Comparison of ENCODE assay signal across 25 cellular contexts in the genomic region with DNA sequence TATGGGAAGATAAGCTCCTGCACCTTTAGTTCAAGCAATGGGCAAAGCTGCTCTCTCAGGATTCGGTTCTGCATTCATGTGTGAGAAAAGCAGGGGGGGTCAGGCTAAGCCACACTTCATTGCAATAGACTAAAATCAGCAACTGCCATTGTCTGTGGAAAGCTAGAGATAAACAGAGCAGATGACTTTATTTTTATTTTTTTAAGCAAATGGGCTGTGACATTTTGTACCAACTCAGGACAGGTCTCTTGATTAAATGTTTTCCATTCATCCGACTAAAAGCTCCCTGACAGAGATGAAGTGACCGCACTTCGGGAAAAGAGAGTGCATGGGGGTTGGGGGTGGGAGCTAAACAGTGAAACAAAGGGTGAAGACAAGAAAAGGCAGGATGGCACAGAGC.
"Had no signal": no experiment of that assay in that cellular context is flagged by ENCODE, and none has a peak within 500 bp of the region (broad histone marks: within the 10 kb centered on the region; RNA-seq: fewer than 3 reads in every experiment).

No MANE protein-coding gene starts in this region.

- DNase-seq: activated B cell treated with CpG ODN at 0.5 μM for 24 hours; activated CD4-positive, alpha-beta T cell treated with anti-CD3 and anti-CD28 coated beads, Interleukin-2, amount 50 U/mL, for 1 hour; activated CD8-positive, alpha-beta T cell treated with anti-CD3 and anti-CD28 coated beads for 36 hours; activated naive CD8-positive, alpha-beta T cell treated with anti-CD3 and anti-CD28 coated beads, Interleukin-2, amount 50 U/mL, for 24 hours; activated T-cell treated with anti-CD3 and anti-CD28 coated beads, Interleukin-2, amount 50 U/mL, for 48 hours; amygdala; central memory CD4-positive, alpha-beta T cell; effector CD4-positive, alpha-beta T cell; islet precursor cell; mammary epithelial cell; naive B cell; right lobe of liver; small intestine; stimulated activated CD4-positive, alpha-beta T cell treated with anti-CD3 and anti-CD28 coated beads, Interleukin-4, amount 100 ng/mL, for 24 hours; substantia nigra; T-helper 1 cell; upper lobe of left lung had no signal

- H3K9me3 ChIP-seq: breast epithelium, right lobe of liver, upper lobe of left lung had no signal

- H3K4me3 ChIP-seq: breast epithelium, right lobe of liver, upper lobe of left lung had no signal

- H3K4me1 Mint-ChIP-seq: activated B cell treated with CpG ODN at 0.5 μM for 24 hours; activated naive CD4-positive, alpha-beta T cell treated with anti-CD3 and anti-CD28 coated beads, Interleukin-2, amount 50 U/mL, for 24 hours; activated naive CD8-positive, alpha-beta T cell treated with anti-CD3 and anti-CD28 coated beads, Interleukin-2, amount 50 U/mL, for 24 hours; mesothelial cell of epicardium; naive B cell; stimulated activated effector memory CD8-positive, alpha-beta T cell treated with anti-CD3 and anti-CD28 coated beads, Interleukin-12 subunit alpha, Interleukin-12 subunit beta, amount 100 ng/mL, for 72 hours had no signal

- H3K27me3 Mint-ChIP-seq: activated B cell treated with CpG ODN at 0.5 μM for 24 hours; activated CD8-positive, alpha-beta T cell treated with anti-CD3 and anti-CD28 coated beads for 36 hours; activated naive CD4-positive, alpha-beta T cell treated with anti-CD3 and anti-CD28 coated beads, Interleukin-2, amount 50 U/mL, for 24 hours; stimulated activated naive CD8-positive, alpha-beta T cell treated with anti-CD3 and anti-CD28 coated beads, Interleukin-15, Interleukin-2, amounts not matched to agents 100 ng/mL and 50 ng/mL, for 24 hours had no signal

- ATAC-seq: activated CD8-positive, alpha-beta T cell treated with anti-CD3 and anti-CD28 coated beads for 36 hours; activated naive CD8-positive, alpha-beta T cell treated with anti-CD3 and anti-CD28 coated beads, Interleukin-2, amount 50 U/mL, for 24 hours; right lobe of liver; stimulated activated effector memory CD8-positive, alpha-beta T cell treated with anti-CD3 and anti-CD28 coated beads, Interleukin-12 subunit alpha, Interleukin-12 subunit beta, amount 100 ng/mL, for 72 hours had no signal

- H3K4me1 ChIP-seq: breast epithelium, right lobe of liver, upper lobe of left lung had no signal

- H3K27me3 ChIP-seq: breast epithelium, right lobe of liver, upper lobe of left lung had no signal

- H3K27ac Mint-ChIP-seq: activated B cell treated with CpG ODN at 0.5 μM for 24 hours; activated CD8-positive, alpha-beta T cell treated with anti-CD3 and anti-CD28 coated beads for 36 hours; activated naive CD4-positive, alpha-beta T cell treated with anti-CD3 and anti-CD28 coated beads, Interleukin-2, amount 50 U/mL, for 24 hours; activated naive CD8-positive, alpha-beta T cell treated with anti-CD3 and anti-CD28 coated beads, Interleukin-2, amount 50 U/mL, for 24 hours; activated T-helper 2 cell treated with anti-CD3 and anti-CD28 coated beads, Interferon-gamma antibody, Interleukin-2, Interleukin-4, amounts not matched to agents 10 μg/mL and 5 μg/mL and 100 μg/mL, durations not matched to agents 14 hours and 24 hours and 36 hours; dendritic cell treated with granulocyte-macrophage colony-stimulating factor and Interleukin-4, amounts not matched to agents 40 ng/mL and 50 ng/mL, for 4 days; mesothelial cell of epicardium; naive B cell; stimulated activated effector memory CD8-positive, alpha-beta T cell treated with anti-CD3 and anti-CD28 coated beads, Interleukin-12 subunit alpha, Interleukin-12 subunit beta, amount 100 ng/mL, for 72 hours; stimulated activated naive CD8-positive, alpha-beta T cell treated with anti-CD3 and anti-CD28 coated beads, Interleukin-15, Interleukin-2, amounts not matched to agents 100 ng/mL and 50 ng/mL, for 24 hours; T-helper 2 cell treated with Interferon-gamma antibody and Interleukin-4, amounts not matched to agents 5 μg/mL and 100 μg/mL, for 36 hours had no signal

- H3K36me3 ChIP-seq: breast epithelium, right lobe of liver, upper lobe of left lung had no signal

- H3K36me3 Mint-ChIP-seq: activated naive CD4-positive, alpha-beta T cell treated with anti-CD3 and anti-CD28 coated beads, Interleukin-2, amount 50 U/mL, for 24 hours; mesothelial cell of epicardium; naive B cell; stimulated activated effector memory CD8-positive, alpha-beta T cell treated with anti-CD3 and anti-CD28 coated beads, Interleukin-12 subunit alpha, Interleukin-12 subunit beta, amount 100 ng/mL, for 72 hours had no signal

- H3K9me3 Mint-ChIP-seq: activated B cell treated with CpG ODN at 0.5 μM for 24 hours; activated naive CD4-positive, alpha-beta T cell treated with anti-CD3 and anti-CD28 coated beads, Interleukin-2, amount 50 U/mL, for 24 hours; activated T-helper 2 cell treated with anti-CD3 and anti-CD28 coated beads, Interferon-gamma antibody, Interleukin-2, Interleukin-4, amounts not matched to agents 10 μg/mL and 5 μg/mL and 100 μg/mL, durations not matched to agents 14 hours and 24 hours and 36 hours; dendritic cell treated with granulocyte-macrophage colony-stimulating factor and Interleukin-4, amounts not matched to agents 40 ng/mL and 50 ng/mL, for 4 days; mesothelial cell of epicardium had no signal

- H3K4me3 Mint-ChIP-seq: activated B cell treated with CpG ODN at 0.5 μM for 24 hours; activated CD8-positive, alpha-beta T cell treated with anti-CD3 and anti-CD28 coated beads for 36 hours; activated naive CD4-positive, alpha-beta T cell treated with anti-CD3 and anti-CD28 coated beads, Interleukin-2, amount 50 U/mL, for 24 hours; activated naive CD8-positive, alpha-beta T cell treated with anti-CD3 and anti-CD28 coated beads, Interleukin-2, amount 50 U/mL, for 24 hours; dendritic cell treated with granulocyte-macrophage colony-stimulating factor and Interleukin-4, amounts not matched to agents 40 ng/mL and 50 ng/mL, for 4 days; mesothelial cell of epicardium; naive B cell; stimulated activated effector memory CD8-positive, alpha-beta T cell treated with anti-CD3 and anti-CD28 coated beads, Interleukin-12 subunit alpha, Interleukin-12 subunit beta, amount 100 ng/mL, for 72 hours; stimulated activated naive CD8-positive, alpha-beta T cell treated with anti-CD3 and anti-CD28 coated beads, Interleukin-15, Interleukin-2, amounts not matched to agents 100 ng/mL and 50 ng/mL, for 24 hours; T-helper 2 cell treated with Interferon-gamma antibody and Interleukin-4, amounts not matched to agents 5 μg/mL and 100 μg/mL, for 36 hours had no signal

- H3K27ac ChIP-seq: breast epithelium, right lobe of liver, upper lobe of left lung had no signal
